In the genomic region with DNA sequence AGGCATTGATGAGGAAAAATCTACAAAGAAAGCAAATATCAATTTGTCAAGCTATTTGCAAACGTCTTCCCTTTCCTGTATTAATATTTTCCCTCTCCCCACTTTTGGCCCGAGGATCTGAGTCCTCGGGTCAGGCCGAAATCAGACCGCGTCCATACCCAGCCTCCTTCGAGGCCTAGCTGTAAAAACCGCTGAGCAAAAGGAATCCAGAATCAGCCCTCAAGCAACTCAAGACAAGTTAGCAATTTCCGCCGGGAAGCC, we compare ENCODE assay signal across 8 cellular contexts. TPM values are rescaled to one million over a fixed set of nuclear protein-coding genes. Genes with fewer than 3 reads are reported as not detected.
DNase-seq lines count a peak whose midpoint lies in the region; ATAC-seq, FAIRE-seq and TF ChIP-seq lines count a peak whose summit lies in the region.

No MANE protein-coding gene starts in this region.

- POLR2A ChIA-PET in A549 (lab: Yijun Ruan, JAX), result interaction anchor here (0.5 to 1.9 kb wide), 23 partner anchors 8 to 305 kb away, joined by 3 to 43 read pairs (median 6); a partner anchor contains a TSS

- H3K27me3 ChIP-seq in OCI-LY3 (ENCODE audit: low read depth, low read length), result no peaks in the 10 kb centered on the region
- no peaks in the 10 kb centered on the region for H3K27me3 ChIP-seq in esophagus (ENCODE audit: control insufficient read depth in 1 of 2, insufficient read depth in 2 of 2, low read length in 2 of 2)

- H3K4me1 ChIP-seq in A549 (peaks cover 29% of the 10 kb centered on the region), OCI-LY3 (ENCODE audit: low read length) (peaks cover 14% of the 10 kb centered on the region), esophagus (ENCODE audit: control insufficient read depth in 2 of 2, insufficient read depth in 2 of 2, low read length in 1 of 2) (peaks cover 0 to 3% of the 10 kb centered on the region in 2 donors)

- TF ChIP-seq EP300 in A549 (IDR thresholded peaks at IDR 0.05), result no peak

- DNase-seq in A549 (ENCODE audit: low read depth in 1 of 2, low spot score in 1 of 2) (no peak), skeletal muscle cell (ENCODE audit: low read depth) (no peak), COLO668 (lab: John Stamatoyannopoulos, UW; ENCODE audit: unreplicated experiment) (no peak), D341Med (ENCODE audit: low spot score) (no peak)

- H3K27ac ChIP-seq in A549 (peak overlapping the region; percentile 98 to 100), OCI-LY3 (ENCODE audit: low read length) (peak overlapping the region; percentile 45), esophagus (ENCODE audit: low read depth in 2 of 2, low read length in 1 of 2) (peak overlapping the region; percentile 99 to 100)

- TF ChIP-seq POLR2A in A549 (IDR thresholded peaks at IDR 0.05; ENCODE audit: low read length), result no peak

- peak overlapping the region; percentile 71 for H3K9ac ChIP-seq in OCI-LY3 (ENCODE audit: low read length)

- TF ChIP-seq CTCF in A549 (IDR thresholded peaks at IDR 0.05) (no peak), OCI-LY3 (IDR thresholded peaks at IDR 0.05; ENCODE audit: low read depth, low read length) (no peak)

- FAIRE-seq in A549 (lab: Jason Lieb, UNC), result no peak

- 2% methylated on average over 10 of the region's 10 CpGs for WGBS in A549 (ENCODE audit: missing lambda C conversion rate)
- WGBS in esophagus, 2 donors, result 1% methylated on average over 10 of the region's 10 CpGs

- peaks cover 39% of the 10 kb centered on the region for H4K20me1 ChIP-seq in OCI-LY3 (ENCODE audit: insufficient read depth, low read length)

- no peak for TF ChIP-seq RAD21 in A549 (conservative IDR thresholded peaks at IDR 0.05 in 1 of 2, IDR thresholded peaks at IDR 0.05 in 1 of 2)

- H3K36me3 ChIP-seq in OCI-LY3 (replicated peaks; ENCODE audit: low read depth, low read length) (peaks cover 23% of the 10 kb centered on the region), esophagus (ENCODE audit: control insufficient read depth in 2 of 2, insufficient read depth in 2 of 2, low read length in 1 of 2) (no peaks in the 10 kb centered on the region)

- H2AFZ ChIP-seq in OCI-LY3 (ENCODE audit: low read depth, low read length), result peak overlapping the region; percentile 85

- H3K4me3 ChIP-seq in A549, result peak overlapping the region; percentile 95
- H3K4me3 ChIP-seq in OCI-LY3 (ENCODE audit: low read length), result peak overlapping the region; percentile 94
- peak overlapping the region; percentile 45 to 73 for H3K4me3 ChIP-seq in esophagus (ENCODE audit: low read depth in 1 of 2, low read length in 2 of 2)
- peak overlapping the region; percentile 91 for H3K4me3 ChIP-seq in skeletal muscle cell (ENCODE audit: low read depth, low read length)

- H3K9me3 ChIP-seq in A549 (no peaks in the 10 kb centered on the region), OCI-LY3 (ENCODE audit: insufficient read depth, low read length) (no peaks in the 10 kb centered on the region), esophagus (ENCODE audit: control insufficient read depth in 2 of 2, insufficient read depth in 1 of 2, low read depth in 1 of 2, low read length in 1 of 2) (no peaks in the 10 kb centered on the region)

- CTCF ChIA-PET in A549 (lab: Yijun Ruan, JAX), result interaction anchor here (0.6 to 3.6 kb wide), 34 partner anchors 9 to 162 kb away, joined by 3 to 28 read pairs (median 6); a partner anchor contains a TSS

- ATAC-seq in A549, result no peak
- peak; percentile 35 for ATAC-seq in GM19372 (IDR thresholded peaks at IDR 0.05; ENCODE audit: low read depth, unreplicated experiment)
- no peak for ATAC-seq in GM21825 (IDR thresholded peaks at IDR 0.05; ENCODE audit: unreplicated experiment)

- peaks cover 46% of the 10 kb centered on the region for H3K79me2 ChIP-seq in OCI-LY3 (ENCODE audit: low read length)

- H3K4me2 ChIP-seq in A549 (peak overlapping the region; percentile 75), OCI-LY3 (ENCODE audit: low read length) (peak overlapping the region; percentile 84)

TF ChIP-seq in A549, 52 proteins besides CTCF, POLR2A, EP300 and RAD21:
- TF ChIP-seq BHLHE40 (IDR thresholded peaks at IDR 0.05; ENCODE audit: low read depth, low read length) (no peak), JUNB (IDR thresholded peaks at IDR 0.05) (no peak), MAFK (IDR thresholded peaks at IDR 0.05; ENCODE audit: partially characterized antibody) (peak; percentile 47)

RNA-seq across cellular contexts. Expression of a gene that starts 0.4 kb away (rescaled TPM):
- 72.3 and 76.1 TPM in 2 replicates for polyA plus RNA-seq in A549 (2011; rRNA removed)
- 145 and 182 TPM in 2 replicates for polyA plus RNA-seq in A549 (2012; cell fraction: cytosol; rRNA removed)
- polyA plus RNA-seq in A549 (2012; cell fraction: nucleus; rRNA removed), result 144 and 188 TPM in 2 replicates
- polyA plus RNA-seq in A549 (2017; fragmentation: RNase III; extraction: RNeasy Plus Mini Kit Qiagen cat#74134 plus additional on column Dnase treatment), result 42.9 to 48.2 TPM (median 43.0 TPM) in 3 replicates
- polyA minus RNA-seq in A549 (2011; rRNA and poly(A)+ RNA removed), result 284 and 330 TPM in 2 replicates
- polyA plus RNA-seq in esophagus, result 10 to 100 TPM; 25.4 to 35.8 TPM

RNA-seq across cellular contexts. Expression of a gene that starts 24.1 kb away (rescaled TPM):
- polyA plus RNA-seq in A549 (2011; rRNA removed) (15.3 and 15.9 TPM in 2 replicates), A549 (2017; fragmentation: RNase III; extraction: RNeasy Plus Mini Kit Qiagen cat#74134 plus additional on column Dnase treatment) (16.4 to 20.7 TPM (median 18.4 TPM) in 3 replicates), esophagus (1 to 10 TPM; 3.0 to 3.4 TPM)
- 3.0 TPM in 2 replicates for polyA plus RNA-seq in A549 (2012; cell fraction: cytosol; rRNA removed)
- polyA plus RNA-seq in A549 (2012; cell fraction: nucleus; rRNA removed), result 1.6 and 2.8 TPM in 2 replicates
- 26.5 and 26.9 TPM in 2 replicates for polyA minus RNA-seq in A549 (2011; rRNA and poly(A)+ RNA removed)

RNA-seq across cellular contexts. Expression of a gene that starts 24.2 kb away (rescaled TPM):
- 21.1 and 35.6 TPM in 2 replicates for polyA plus RNA-seq in A549 (2011; rRNA removed)
- 5.8 and 6.0 TPM in 2 replicates for polyA plus RNA-seq in A549 (2012; cell fraction: cytosol; rRNA removed)
- 3.5 and 3.9 TPM in 2 replicates for polyA plus RNA-seq in A549 (2012; cell fraction: nucleus; rRNA removed)
- polyA plus RNA-seq in A549 (2017; fragmentation: RNase III; extraction: RNeasy Plus Mini Kit Qiagen cat#74134 plus additional on column Dnase treatment), result 14.4 to 16.3 TPM (median 16.0 TPM) in 3 replicates
- 17.9 and 19.7 TPM in 2 replicates for polyA minus RNA-seq in A549 (2011; rRNA and poly(A)+ RNA removed)
- polyA plus RNA-seq in esophagus, result 1 to 10 TPM; 2.2 to 2.5 TPM

Comparison
In these comparisons a context has a peak if more than half of its experiments do, and no peak if none do; other contexts are left out.
1. H3K27ac ChIP-seq: peak in every context shown above with its lines; median percentile 100 in esophagus; 99 in A549; 45 in OCI-LY3.